ENCODE assay signal across 8 cellular contexts in genomic region chr1:235883261-235883927, GRCh38. TPM values are rescaled to one million over a fixed set of nuclear protein-coding genes. Genes with fewer than 3 reads are reported as not detected.
DNase-seq lines count a peak whose midpoint lies in the region; ATAC-seq and TF ChIP-seq lines count a peak whose summit lies in the region.

No MANE protein-coding gene starts in this region.

- H3K4me1 Mint-ChIP-seq in activated CD4-positive, alpha-beta memory T cell treated with anti-CD3 and anti-CD28 coated beads, Interleukin-2, amount 10 ng/mL, durations not matched to agents 7 days and 5 days, result peaks cover 64% of the 10 kb centered on the region

- H3K4me3 ChIP-seq in foreskin fibroblast (ENCODE audit: low read depth in 1 of 2, low read length in 2 of 2) (peak overlapping the region; percentile 2 to 27), psoas muscle (peak overlapping the region; percentile 4)

- peaks cover 0 to 4% (median 0%) of the 10 kb centered on the region in 3 donors for H3K27me3 ChIP-seq in psoas muscle (ENCODE audit: insufficient read depth in 3 of 3, low read length in 2 of 3)

- H3K27me3 Mint-ChIP-seq in activated CD4-positive, alpha-beta memory T cell treated with anti-CD3 and anti-CD28 coated beads, Interleukin-2, amount 10 ng/mL, durations not matched to agents 7 days and 5 days, result peaks cover 2% of the 10 kb centered on the region

- peak overlapping the region; percentile 34 for H3K27ac Mint-ChIP-seq in activated CD4-positive, alpha-beta memory T cell treated with anti-CD3 and anti-CD28 coated beads, Interleukin-2, amount 10 ng/mL, durations not matched to agents 7 days and 5 days

- H3K36me3 Mint-ChIP-seq in activated CD4-positive, alpha-beta memory T cell treated with anti-CD3 and anti-CD28 coated beads, Interleukin-2, amount 10 ng/mL, durations not matched to agents 7 days and 5 days (ENCODE audit: low read depth), result no peaks in the 10 kb centered on the region

- no peaks in the 10 kb centered on the region for H3K9me3 ChIP-seq in psoas muscle

- WGBS in psoas muscle, 3 donors, result 5 to 9% (median 9%) methylated on average over 12 of the region's 12 CpGs

- intact Hi-C loops in psoas muscle (cut with DNase I), result no loop called here

- CTCF ChIA-PET in activated CD4-positive, alpha-beta memory T cell treated with anti-CD3 and anti-CD28 coated beads, Interleukin-2, amount 10 ng/mL, durations not matched to agents 7 days and 5 days (lab: Charles Lee), result interaction anchor here (1.1 kb wide), 1 partner anchor 88 kb away, joined by 3 read pairs; no protein-coding TSS in a partner anchor

- H3K27ac ChIP-seq in psoas muscle, result peak overlapping the region; percentile 4

- peak; percentile 89 for DNase-seq in ELR (ENCODE audit: low read depth)
- DNase-seq in activated CD4-positive, alpha-beta memory T cell treated with anti-CD3 and anti-CD28 coated beads, Interleukin-2, amount 10 ng/mL, durations not matched to agents 7 days and 5 days, result no peak
- peak; percentile 98 for DNase-seq in foreskin fibroblast
- peak; percentile 88 to 90 for DNase-seq in psoas muscle
- DNase-seq in NCI-H187 (lab: John Stamatoyannopoulos, UW), result no peak

- H3K36me3 ChIP-seq in psoas muscle (ENCODE audit: insufficient read depth in 1 of 2, low read depth in 1 of 2), result no peaks in the 10 kb centered on the region

- H3K4me3 Mint-ChIP-seq in activated CD4-positive, alpha-beta memory T cell treated with anti-CD3 and anti-CD28 coated beads, Interleukin-2, amount 10 ng/mL, durations not matched to agents 7 days and 5 days, result peak overlapping the region; percentile 19

- no peaks in the 10 kb centered on the region for H3K9me3 Mint-ChIP-seq in activated CD4-positive, alpha-beta memory T cell treated with anti-CD3 and anti-CD28 coated beads, Interleukin-2, amount 10 ng/mL, durations not matched to agents 7 days and 5 days

- TF ChIP-seq CTCF in foreskin fibroblast (IDR thresholded peaks at IDR 0.05; ENCODE audit: low read depth, low read length) (no peak), psoas muscle (IDR thresholded peaks at IDR 0.05) (no peak)

- POLR2A ChIA-PET in activated CD4-positive, alpha-beta memory T cell treated with anti-CD3 and anti-CD28 coated beads, Interleukin-2, amount 10 ng/mL, durations not matched to agents 7 days and 5 days (lab: Charles Lee), result interaction anchor here (0.8 to 1.8 kb wide), 3 partner anchors 14 to 16 kb away, joined by 3 to 12 read pairs (median 4); partner anchors contain the start of gene LYST

- peak; percentile 40 for ATAC-seq in HG03432 (IDR thresholded peaks at IDR 0.05; ENCODE audit: unreplicated experiment)
- ATAC-seq in psoas muscle, result peak; percentile 67 to 88 (median 76)
- no peak for ATAC-seq in HG03196 (IDR thresholded peaks at IDR 0.05; ENCODE audit: unreplicated experiment)
- no peak for ATAC-seq in HG02623 (IDR thresholded peaks at IDR 0.05; ENCODE audit: unreplicated experiment)

- H3K4me1 ChIP-seq in psoas muscle, result peaks cover 5% of the 10 kb centered on the region

RNA-seq across cellular contexts. Expression of gene LYST, which starts 16.7 kb away (rescaled TPM):
- total RNA-seq in activated CD4-positive, alpha-beta memory T cell treated with anti-CD3 and anti-CD28 coated beads, Interleukin-2, amount 10 ng/mL, durations not matched to agents 7 days and 5 days, result 10 to 100 TPM; 34.4 to 36.0 TPM
- total RNA-seq in psoas muscle, result 1 to 10 TPM; 5.6 to 8.6 (median 6.3) TPM
- polyA plus RNA-seq in psoas muscle, result 1 to 10 TPM; 2.4 to 4.2 (median 3.3) TPM

Comparison
In these comparisons a context has a peak if more than half of its experiments do, and no peak if none do; other contexts are left out.
1. DNase-seq: peak in ELR (single experiment), foreskin fibroblast (2 of 2) and psoas muscle (2 of 2); none in activated CD4-positive, alpha-beta memory T cell treated with anti-CD3 and anti-CD28 coated beads, Interleukin-2, amount 10 ng/mL, durations not matched to agents 7 days and 5 days (single experiment) and NCI-H187 (0 of 2).
2. ATAC-seq: peak in HG03432 (single experiment) and psoas muscle (4 of 4); none in HG03196 (single experiment) and HG02623 (single experiment).